In the genomic region with DNA sequence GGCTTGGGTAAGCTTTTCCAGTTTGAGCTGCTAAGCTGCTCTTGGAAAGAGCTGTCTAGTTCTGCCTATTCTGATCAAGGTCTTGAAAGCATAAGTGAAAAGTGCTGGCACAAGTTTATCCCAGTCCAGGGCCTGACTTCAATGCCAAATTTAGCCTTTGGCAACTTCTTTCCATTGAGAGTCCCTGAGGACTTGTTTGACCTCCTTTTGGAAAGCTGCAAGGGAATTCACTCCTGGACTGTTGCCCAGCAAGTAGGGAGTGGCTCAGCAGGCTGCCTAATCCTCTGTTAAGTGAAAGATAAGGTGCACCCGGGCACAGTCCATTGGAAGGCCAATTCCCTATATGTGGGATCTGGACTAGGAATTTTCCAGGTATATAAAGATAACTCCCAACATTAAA, we compare ENCODE assay signal across 10 cellular contexts. TPM values are rescaled to one million over a fixed set of nuclear protein-coding genes. Genes with fewer than 3 reads are reported as not detected.
DNase-seq lines count a peak whose midpoint lies in the region; ATAC-seq lines count a peak whose summit lies in the region.
"Had no signal": no experiment of that assay in that cellular context is flagged by ENCODE, and none has a peak within 500 bp of the region (broad histone marks: within the 10 kb centered on the region; RNA-seq: fewer than 3 reads in every experiment).

No MANE protein-coding gene starts in this region.

- ATAC-seq in sciatic nerve = peak; percentile 80
- ATAC-seq: WTC11 had no signal

- DNase-seq in GM03348 (ENCODE audit: low spot score) = peak; percentile 67
- DNase-seq in RPMI7951 (ENCODE audit: low read depth) = peak; percentile 75
- DNase-seq in fibroblast of the conjunctiva (ENCODE audit: low read depth) = peak; percentile 90
- no peak for DNase-seq in sciatic nerve (ENCODE audit: low spot score)
- no peak for DNase-seq in T-helper 9 cell
- no peak for DNase-seq in middle frontal gyrus (ENCODE audit: extremely low spot score, low spot score)
- no peak for DNase-seq in activated CD8-positive, alpha-beta memory T cell treated with anti-CD3 and anti-CD28 coated beads, Interleukin-2, amount 50 U/mL, for 48 hours
- no peak for DNase-seq in DMS53 (lab: John Stamatoyannopoulos, UW)
- DNase-seq: activated naive CD4-positive, alpha-beta T cell treated with anti-CD3 and anti-CD28 coated beads for 36 hours had no signal

- intact Hi-C loops in sciatic nerve (cut with DNase I) = no loop called here

RNA-seq across cellular contexts. Expression of gene TANC2, which starts 16.0 kb away (rescaled TPM):
- 6.0 TPM in 2 replicates for total RNA-seq in RPMI7951 (2014; rRNA removed; shearing (Covaris generic))
- 82.9 TPM for total RNA-seq in sciatic nerve

Comparison
In these comparisons a context has a peak if more than half of its experiments do, and no peak if none do; other contexts are left out.
1. DNase-seq: peak in GM03348 (single experiment), RPMI7951 (single experiment) and fibroblast of the conjunctiva (single experiment); none in sciatic nerve (single experiment), T-helper 9 cell (single experiment), middle frontal gyrus (single experiment), activated CD8-positive, alpha-beta memory T cell treated with anti-CD3 and anti-CD28 coated beads, Interleukin-2, amount 50 U/mL, for 48 hours (single experiment) and DMS53 (single experiment).
2. RNA of gene TANC2, which starts 16.0 kb away (total RNA-seq): 82.9 TPM in sciatic nerve (single experiment); 6.0 TPM in RPMI7951; every median in the first group is over 10 times any median in the second.